Comparison of ENCODE assay signal across 1 cellular context in genomic region chr12:41026151-41026550, GRCh38.
TF ChIP-seq lines count a peak whose summit lies in the region.

No MANE protein-coding gene starts in this region.

TF ChIP-seq in A549, 52 proteins besides CTCF, POLR2A, EP300 and RAD21 (continued from another document):
- TF ChIP-seq ELK1 (IDR thresholded peaks at IDR 0.05; ENCODE audit: low read depth, low read length) (no peak), MAFK (IDR thresholded peaks at IDR 0.05; ENCODE audit: partially characterized antibody) (peak; percentile 50), ATOH8 (CRISPR knock-in tag; IDR thresholded peaks at IDR 0.05; ENCODE audit: low read depth) (no peak), HES2 (IDR thresholded peaks at IDR 0.05) (no peak), JUN (IDR thresholded peaks at IDR 0.05) (no peak)
